In genomic region chr15:99248000-99248727, GRCh38 we compare ENCODE assay signal across 1 cellular context.
TF ChIP-seq lines count a peak whose summit lies in the region.

No MANE protein-coding gene starts in this region.

TF ChIP-seq in HCT116, 20 proteins besides CTCF, POLR2A, EP300 and RAD21 (continued from another document):
- TF ChIP-seq, protein P1, sequence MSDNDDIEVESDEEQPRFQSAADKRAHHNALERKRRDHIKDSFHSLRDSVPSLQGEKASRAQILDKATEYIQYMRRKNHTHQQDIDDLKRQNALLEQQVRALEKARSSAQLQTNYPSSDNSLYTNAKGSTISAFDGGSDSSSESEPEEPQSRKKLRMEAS (IDR thresholded peaks at IDR 0.05): no peak
- TF ChIP-seq EZH2 (IDR thresholded peaks at IDR 0.05) (no peak), POLR2AphosphoS5 (IDR thresholded peaks at IDR 0.05; ENCODE audit: low read depth, low read length) (no peak), SRF (IDR thresholded peaks at IDR 0.05; ENCODE audit: low read depth) (no peak), CEBPB (IDR thresholded peaks at IDR 0.05; ENCODE audit: low read depth) (no peak), ZFX (IDR thresholded peaks at IDR 0.05) (no peak), JUND (IDR thresholded peaks at IDR 0.05) (no peak), EGR1 (IDR thresholded peaks at IDR 0.05; ENCODE audit: low read depth) (no peak)
